Comparison of ENCODE assay signal across 22 cellular contexts in the genomic region with DNA sequence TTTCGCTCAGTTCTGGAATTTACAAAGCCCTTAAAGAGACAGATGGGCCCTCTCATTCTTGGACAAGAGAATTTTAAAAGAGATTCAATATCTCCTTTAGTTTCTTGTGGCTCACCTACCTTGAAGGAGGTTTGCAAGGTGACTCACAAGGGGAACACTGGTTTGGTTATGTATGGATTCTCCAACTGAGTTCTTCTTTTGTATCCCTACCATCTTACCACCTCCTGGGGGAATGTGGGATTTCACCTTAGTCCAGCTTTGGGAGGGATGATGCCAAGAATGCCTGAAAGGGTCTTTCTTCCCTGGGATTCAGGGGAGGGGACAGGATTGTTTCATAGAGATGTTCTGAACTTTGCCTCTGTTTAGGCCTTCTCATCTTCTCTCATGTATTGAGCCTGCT. TPM values are rescaled to one million over a fixed set of nuclear protein-coding genes. Genes with fewer than 3 reads are reported as not detected.
"Had no signal": no experiment of that assay in that cellular context is flagged by ENCODE, and none has a peak within 500 bp of the region (broad histone marks: within the 10 kb centered on the region; RNA-seq: fewer than 3 reads in every experiment).

No MANE protein-coding gene starts in this region.

- H3K27ac Mint-ChIP-seq: activated B cell treated with CpG ODN at 0.5 μM for 24 hours; activated CD8-positive, alpha-beta T cell treated with anti-CD3 and anti-CD28 coated beads for 36 hours; activated naive CD4-positive, alpha-beta T cell treated with anti-CD3 and anti-CD28 coated beads for 36 hours; activated T-helper 1 cell treated with anti-CD3 and anti-CD28 coated beads, Interleukin-12 subunit alpha, Interleukin-12 subunit beta, Interleukin-2, Interleukin-4 antibody, amounts not matched to agents 30 ng/mL and 10 ng/mL and 1 ng/mL, durations not matched to agents 14 hours and 24 hours and 36 hours; naive thymus-derived CD8-positive, alpha-beta T cell; progenitor cell of endocrine pancreas; stimulated activated naive B cell treated with anti-CD40 and anti-IgM and Interleukin-4, amounts not matched to agents 10 μg/mL and 1 μg/mL and 100 μg/mL, for 72 hours had no signal

- ATAC-seq: activated CD8-positive, alpha-beta T cell treated with anti-CD3 and anti-CD28 coated beads for 36 hours; left colon; mucosa of descending colon; naive thymus-derived CD8-positive, alpha-beta T cell; SK-N-SH treated with all-trans-retinoic acid at 6 μM for 48 hours; stimulated activated naive B cell treated with anti-CD40 and anti-IgM and Interleukin-4, amounts not matched to agents 10 μg/mL and 1 μg/mL and 100 μg/mL, for 72 hours had no signal

- DNase-seq: activated B cell treated with CpG ODN at 0.5 μM for 24 hours; activated CD8-positive, alpha-beta memory T cell treated with anti-CD3 and anti-CD28 coated beads, Interleukin-2, amount 50 U/mL, for 4 hours; activated CD8-positive, alpha-beta T cell treated with anti-CD3 and anti-CD28 coated beads for 36 hours; activated naive CD4-positive, alpha-beta T cell treated with anti-CD3 and anti-CD28 coated beads for 36 hours; caudate nucleus; colonic mucosa; erythroblast; hypothalamus; left colon; mucosa of descending colon; naive thymus-derived CD8-positive, alpha-beta T cell; occipital lobe; sigmoid colon; stimulated activated CD4-positive, alpha-beta T cell treated with anti-CD3 and anti-CD28 coated beads, Interleukin-2, amount 100 ng/mL, for 24 hours; stimulated activated naive B cell treated with anti-CD40 and anti-IgM and Interleukin-4, amounts not matched to agents 10 μg/mL and 1 μg/mL and 100 μg/mL, for 72 hours; substantia nigra; upper lobe of left lung had no signal

- H3K9me3 Mint-ChIP-seq: activated B cell treated with CpG ODN at 0.5 μM for 24 hours; activated CD8-positive, alpha-beta T cell treated with anti-CD3 and anti-CD28 coated beads for 36 hours; activated naive CD4-positive, alpha-beta T cell treated with anti-CD3 and anti-CD28 coated beads for 36 hours; activated T-helper 1 cell treated with anti-CD3 and anti-CD28 coated beads, Interleukin-12 subunit alpha, Interleukin-12 subunit beta, Interleukin-2, Interleukin-4 antibody, amounts not matched to agents 30 ng/mL and 10 ng/mL and 1 ng/mL, durations not matched to agents 14 hours and 24 hours and 36 hours; naive thymus-derived CD8-positive, alpha-beta T cell; stimulated activated naive B cell treated with anti-CD40 and anti-IgM and Interleukin-4, amounts not matched to agents 10 μg/mL and 1 μg/mL and 100 μg/mL, for 72 hours had no signal

- H3K4me3 ChIP-seq: colonic mucosa, mucosa of descending colon, sigmoid colon, upper lobe of left lung had no signal

- H3K4me3 Mint-ChIP-seq: activated B cell treated with CpG ODN at 0.5 μM for 24 hours; activated CD8-positive, alpha-beta T cell treated with anti-CD3 and anti-CD28 coated beads for 36 hours; activated T-helper 1 cell treated with anti-CD3 and anti-CD28 coated beads, Interleukin-12 subunit alpha, Interleukin-12 subunit beta, Interleukin-2, Interleukin-4 antibody, amounts not matched to agents 30 ng/mL and 10 ng/mL and 1 ng/mL, durations not matched to agents 14 hours and 24 hours and 36 hours; naive thymus-derived CD8-positive, alpha-beta T cell; stimulated activated naive B cell treated with anti-CD40 and anti-IgM and Interleukin-4, amounts not matched to agents 10 μg/mL and 1 μg/mL and 100 μg/mL, for 72 hours had no signal

- H3K36me3 Mint-ChIP-seq: naive thymus-derived CD8-positive, alpha-beta T cell; stimulated activated naive B cell treated with anti-CD40 and anti-IgM and Interleukin-4, amounts not matched to agents 10 μg/mL and 1 μg/mL and 100 μg/mL, for 72 hours had no signal

- FAIRE-seq: TTC549 had no signal

RNA-seq across cellular contexts. Expression of a gene that starts 3.7 kb away (rescaled TPM):
- total RNA-seq: activated B cell treated with CpG ODN at 0.5 μM for 24 hours, lung microvascular endothelial cell had no signal
